ENCODE assay signal across 15 cellular contexts in the genomic region with DNA sequence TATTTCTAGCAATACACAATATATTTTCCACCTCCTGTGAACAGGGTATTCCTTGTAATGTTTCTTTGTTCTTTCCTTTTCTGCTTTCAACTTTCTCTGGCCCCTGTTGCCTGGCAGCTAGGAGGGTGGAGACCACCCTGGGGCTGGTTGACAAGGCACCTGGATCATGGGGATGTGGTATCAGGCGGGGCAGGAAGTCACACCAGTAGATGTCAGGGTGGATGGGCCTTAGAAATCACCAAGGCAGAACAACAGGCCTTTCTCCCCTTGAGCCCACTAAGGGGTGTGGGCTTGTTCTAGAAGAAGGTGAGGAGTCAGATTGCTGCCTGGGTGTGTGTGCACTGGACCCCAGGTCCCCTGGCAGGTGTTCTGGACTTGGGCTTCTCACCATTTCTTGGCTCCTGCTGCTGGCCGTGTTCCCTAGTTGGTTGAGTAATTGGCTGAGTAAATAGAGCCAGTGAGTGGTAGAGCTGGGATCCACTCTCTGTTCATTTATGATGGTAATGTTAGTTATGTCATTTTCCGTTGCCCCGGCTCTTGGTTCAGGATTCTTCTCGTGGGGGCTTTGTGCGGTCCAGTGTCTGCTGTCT. TPM values are rescaled to one million over a fixed set of nuclear protein-coding genes. Genes with fewer than 3 reads are reported as not detected.
A peak's percentile ranks its signal among the peaks of the same experiment; 100 is the strongest.
DNase-seq lines count a peak whose midpoint lies in the region; ATAC-seq, FAIRE-seq and TF ChIP-seq lines count a peak whose summit lies in the region.
"Had no signal": no experiment of that assay in that cellular context is flagged by ENCODE, and none has a peak within 500 bp of the region (broad histone marks: within the 10 kb centered on the region; RNA-seq: fewer than 3 reads in every experiment).

No MANE protein-coding gene starts in this region.

- no peak for DNase-seq in activated CD4-positive, alpha-beta memory T cell treated with anti-CD3 and anti-CD28 coated beads, Interleukin-2, amount 10 ng/mL, durations not matched to agents 7 days and 5 days
- no peak for DNase-seq in activated CD4-positive, alpha-beta memory T cell treated with anti-CD3 and anti-CD28 coated beads for 36 hours
- DNase-seq in COLO668 (lab: John Stamatoyannopoulos, UW; ENCODE audit: unreplicated experiment) (peak; percentile 7), T-cell (no peak), keratinocyte (ENCODE audit: low read depth, low spot score) (no peak), NCI-H226 (no peak)
- DNase-seq: DMS 273 treated with DMSO at 0.1 percent for 48 hours, NCI-H345 had no signal

- H3K4me3 Mint-ChIP-seq in activated CD4-positive, alpha-beta memory T cell treated with anti-CD3 and anti-CD28 coated beads, Interleukin-2, amount 10 ng/mL, durations not matched to agents 7 days and 5 days: peak overlapping the region; percentile 35
- no peak overlapping the region for H3K4me3 Mint-ChIP-seq in activated CD4-positive, alpha-beta memory T cell treated with anti-CD3 and anti-CD28 coated beads for 36 hours
- peak overlapping the region; percentile 39 to 93 (median 67) for H3K4me3 Mint-ChIP-seq in T-cell

- no peaks in the 10 kb centered on the region for H3K9me3 ChIP-seq in keratinocyte (ENCODE audit: control insufficient read depth, low read depth, low read length)
- H3K9me3 ChIP-seq: HAP-1, thoracic aorta had no signal

- intact Hi-C loops in activated CD4-positive, alpha-beta memory T cell treated with anti-CD3 and anti-CD28 coated beads for 36 hours (cut with micrococcal nuclease): loop anchor here (5.0 kb wide), 1 partner anchor 160 kb away; a partner anchor contains a TSS

- no peaks in the 10 kb centered on the region for H3K36me3 ChIP-seq in keratinocyte (ENCODE audit: control insufficient read depth in 2 of 2, extremely low read depth in 1 of 2, insufficient read depth in 2 of 2, low read length in 2 of 2)
- H3K36me3 ChIP-seq: HAP-1 had no signal

- H3K27ac ChIP-seq in keratinocyte (ENCODE audit: control insufficient read depth, insufficient read depth, low read length): no peak overlapping the region
- H3K27ac ChIP-seq: thoracic aorta had no signal

- peaks cover 51% of the 10 kb centered on the region for H3K4me1 Mint-ChIP-seq in activated CD4-positive, alpha-beta memory T cell treated with anti-CD3 and anti-CD28 coated beads, Interleukin-2, amount 10 ng/mL, durations not matched to agents 7 days and 5 days
- peaks cover 37% of the 10 kb centered on the region for H3K4me1 Mint-ChIP-seq in activated CD4-positive, alpha-beta memory T cell treated with anti-CD3 and anti-CD28 coated beads for 36 hours (ENCODE audit: low read depth)
- peaks cover 41 to 54% (median 47%) of the 10 kb centered on the region in 3 donors for H3K4me1 Mint-ChIP-seq in T-cell

- H3K27ac Mint-ChIP-seq in activated CD4-positive, alpha-beta memory T cell treated with anti-CD3 and anti-CD28 coated beads, Interleukin-2, amount 10 ng/mL, durations not matched to agents 7 days and 5 days: no peak overlapping the region
- no peak overlapping the region for H3K27ac Mint-ChIP-seq in activated CD4-positive, alpha-beta memory T cell treated with anti-CD3 and anti-CD28 coated beads for 36 hours
- H3K27ac Mint-ChIP-seq in T-cell: peak overlapping the region; percentile 75
- H3K27ac Mint-ChIP-seq: progenitor cell of endocrine pancreas had no signal

- ATAC-seq in T-cell (replicated peaks in 1 of 4) (no peak), GM18873 (IDR thresholded peaks at IDR 0.05; ENCODE audit: low FRiP score, unreplicated experiment) (no peak), HG02884 (IDR thresholded peaks at IDR 0.05; ENCODE audit: unreplicated experiment) (no peak)
- ATAC-seq: activated CD4-positive, CD25-positive, alpha-beta regulatory T cell treated with anti-CD3 and anti-CD28 coated beads, Interleukin-2, amount 50 U/mL, for 24 hours had no signal

- peaks cover 19% of the 10 kb centered on the region for H3K4me1 ChIP-seq in keratinocyte (ENCODE audit: control insufficient read depth, extremely low read depth, insufficient read depth, low read length)

- H3K79me2 ChIP-seq in keratinocyte (ENCODE audit: control insufficient read depth, insufficient read depth, low read length): no peaks in the 10 kb centered on the region

- FAIRE-seq in keratinocyte (lab: Jason Lieb, UNC): no peak
- FAIRE-seq: endometrium had no signal

- H3K9me1 ChIP-seq in keratinocyte (ENCODE audit: control insufficient read depth, extremely low read depth, insufficient read depth, low read length): no peaks in the 10 kb centered on the region

- peaks cover 9% of the 10 kb centered on the region for H3K36me3 Mint-ChIP-seq in activated CD4-positive, alpha-beta memory T cell treated with anti-CD3 and anti-CD28 coated beads, Interleukin-2, amount 10 ng/mL, durations not matched to agents 7 days and 5 days (ENCODE audit: low read depth)
- H3K36me3 Mint-ChIP-seq in activated CD4-positive, alpha-beta memory T cell treated with anti-CD3 and anti-CD28 coated beads for 36 hours: peaks cover 5% of the 10 kb centered on the region
- H3K36me3 Mint-ChIP-seq in T-cell: peaks cover 17% of the 10 kb centered on the region

- no peak for TF ChIP-seq CTCF in keratinocyte (optimal IDR thresholded peaks at IDR 0.05 in 1 of 3, IDR thresholded peaks at IDR 0.05 in 1 of 3, conservative IDR thresholded peaks at IDR 0.05 in 1 of 3; ENCODE audit: extremely low read depth in 1 of 3, insufficient read depth in 2 of 3, low read length in 3 of 3)

- no peak overlapping the region for H3K9ac ChIP-seq in keratinocyte (ENCODE audit: control insufficient read depth, extremely low read depth, insufficient read depth, low read length)

- H3K9me3 Mint-ChIP-seq in activated CD4-positive, alpha-beta memory T cell treated with anti-CD3 and anti-CD28 coated beads, Interleukin-2, amount 10 ng/mL, durations not matched to agents 7 days and 5 days: no peaks in the 10 kb centered on the region
- no peaks in the 10 kb centered on the region for H3K9me3 Mint-ChIP-seq in activated CD4-positive, alpha-beta memory T cell treated with anti-CD3 and anti-CD28 coated beads for 36 hours
- H3K9me3 Mint-ChIP-seq in T-cell: no peaks in the 10 kb centered on the region

- H2AFZ ChIP-seq in keratinocyte (ENCODE audit: control insufficient read depth, low read length): no peak overlapping the region

- dilution Hi-C loops in keratinocyte (cut with MboI; ENCODE audit: extremely low pct_ligation_motif_present, low sequenced_read_pairs): no loop called here

- H3K27me3 ChIP-seq in keratinocyte (ENCODE audit: control insufficient read depth, extremely low read depth, insufficient read depth, low read length): no peaks in the 10 kb centered on the region

- POLR2A ChIA-PET in activated CD4-positive, alpha-beta memory T cell treated with anti-CD3 and anti-CD28 coated beads, Interleukin-2, amount 10 ng/mL, durations not matched to agents 7 days and 5 days (lab: Charles Lee): no interaction called here
- POLR2A ChIA-PET in activated CD4-positive, alpha-beta memory T cell treated with anti-CD3 and anti-CD28 coated beads for 36 hours (lab: Charles Lee): no interaction called here
- POLR2A ChIA-PET in T-cell (lab: Charles Lee): no interaction called here

- no peak overlapping the region for H3K4me3 ChIP-seq in keratinocyte (ENCODE audit: control insufficient read depth in 2 of 3, extremely low read depth in 1 of 3, insufficient read depth in 2 of 3, low read depth in 1 of 3, low read length in 3 of 3)
- H3K4me3 ChIP-seq: HAP-1, thoracic aorta had no signal

- H3K27me3 Mint-ChIP-seq in activated CD4-positive, alpha-beta memory T cell treated with anti-CD3 and anti-CD28 coated beads, Interleukin-2, amount 10 ng/mL, durations not matched to agents 7 days and 5 days: no peaks in the 10 kb centered on the region
- no peaks in the 10 kb centered on the region for H3K27me3 Mint-ChIP-seq in activated CD4-positive, alpha-beta memory T cell treated with anti-CD3 and anti-CD28 coated beads for 36 hours
- H3K27me3 Mint-ChIP-seq in T-cell: no peaks in the 10 kb centered on the region

- no peaks in the 10 kb centered on the region for H4K20me1 ChIP-seq in keratinocyte (ENCODE audit: control insufficient read depth, extremely low read depth, insufficient read depth, low read length)

- CTCF ChIA-PET in activated CD4-positive, alpha-beta memory T cell treated with anti-CD3 and anti-CD28 coated beads, Interleukin-2, amount 10 ng/mL, durations not matched to agents 7 days and 5 days (lab: Charles Lee): interaction anchor here (4.3 kb wide), 1 partner anchor 25 kb away, joined by 48 read pairs; a partner anchor contains a TSS
- CTCF ChIA-PET in activated CD4-positive, alpha-beta memory T cell treated with anti-CD3 and anti-CD28 coated beads for 36 hours (lab: Charles Lee): interaction anchor here (0.7 kb wide), 1 partner anchor 25 kb away, joined by 3 read pairs; a partner anchor contains a TSS
- CTCF ChIA-PET in T-cell (lab: Charles Lee): no interaction called here

- peak overlapping the region; percentile 2 for H3K4me2 ChIP-seq in keratinocyte (ENCODE audit: control insufficient read depth, extremely low read depth, insufficient read depth, low read depth, low read length)

RNA-seq across cellular contexts. Expression of a gene that starts 24.9 kb away (rescaled TPM):
- 10 to 100 TPM; 14.4 to 15.8 TPM for total RNA-seq in activated CD4-positive, alpha-beta memory T cell treated with anti-CD3 and anti-CD28 coated beads, Interleukin-2, amount 10 ng/mL, durations not matched to agents 7 days and 5 days
- total RNA-seq in activated CD4-positive, alpha-beta memory T cell treated with anti-CD3 and anti-CD28 coated beads for 36 hours: 10 to 100 TPM; 15.5 to 17.1 TPM
- total RNA-seq in T-cell: 10 to 100 TPM; 31.1 to 49.4 (median 46.6) TPM
- polyA plus RNA-seq in keratinocyte: 4.2 to 6.0 TPM (median 5.0 TPM) in 3 replicates
- polyA plus RNA-seq in keratinocyte (2011; ENCODE audit: low read depth): 3.2 TPM
- polyA plus RNA-seq in keratinocyte (2011; cell fraction: cytosol; rRNA removed): 2.2 and 2.5 TPM in 2 replicates
- polyA plus RNA-seq in keratinocyte (2011; cell fraction: nucleus; rRNA removed): 17.2 and 24.1 TPM in 2 replicates
- polyA plus RNA-seq in keratinocyte (2012; ENCODE audit: low replicate concordance): 3.8 and 3.9 TPM in 2 replicates
- polyA minus RNA-seq in keratinocyte: 4.0 to 5.4 TPM (median 4.8 TPM) in 3 replicates
- 3.6 TPM for polyA minus RNA-seq in keratinocyte (2011; cell fraction: cytosol; rRNA and poly(A)+ RNA removed)
- polyA minus RNA-seq in keratinocyte (2011; cell fraction: nucleus; rRNA and poly(A)+ RNA removed): 6.8 and 8.3 TPM in 2 replicates

RNA-seq across cellular contexts. Expression of a gene that starts 47.5 kb away (rescaled TPM):
- 10 to 100 TPM; 13.5 to 14.5 TPM for total RNA-seq in activated CD4-positive, alpha-beta memory T cell treated with anti-CD3 and anti-CD28 coated beads, Interleukin-2, amount 10 ng/mL, durations not matched to agents 7 days and 5 days
- 10 to 100 TPM; 21.5 to 21.9 TPM for total RNA-seq in activated CD4-positive, alpha-beta memory T cell treated with anti-CD3 and anti-CD28 coated beads for 36 hours
- 10 to 100 TPM; 14.1 to 21.7 (median 19.6) TPM for total RNA-seq in T-cell
- 2.9 to 6.8 TPM (median 3.8 TPM) in 3 replicates for polyA plus RNA-seq in keratinocyte
- 9.8 TPM for polyA plus RNA-seq in keratinocyte (2011; ENCODE audit: low read depth)
- 2.8 and 3.5 TPM in 2 replicates for polyA plus RNA-seq in keratinocyte (2011; cell fraction: cytosol; rRNA removed)
- 11.0 and 11.2 TPM in 2 replicates for polyA plus RNA-seq in keratinocyte (2011; cell fraction: nucleus; rRNA removed)
- polyA plus RNA-seq in keratinocyte (2012; ENCODE audit: low replicate concordance): 6.3 and 13.2 TPM in 2 replicates
- polyA minus RNA-seq in keratinocyte: 3.0 to 4.8 TPM (median 3.7 TPM) in 3 replicates
- 4.4 TPM for polyA minus RNA-seq in keratinocyte (2011; cell fraction: cytosol; rRNA and poly(A)+ RNA removed)
- polyA minus RNA-seq in keratinocyte (2011; cell fraction: nucleus; rRNA and poly(A)+ RNA removed): 3.8 and 5.4 TPM in 2 replicates

Comparison
In these comparisons a context has a peak if more than half of its experiments do, and no peak if none do; other contexts are left out.
1. H3K27ac Mint-ChIP-seq: peak in T-cell (2 of 2); none in activated CD4-positive, alpha-beta memory T cell treated with anti-CD3 and anti-CD28 coated beads, Interleukin-2, amount 10 ng/mL, durations not matched to agents 7 days and 5 days (single experiment) and activated CD4-positive, alpha-beta memory T cell treated with anti-CD3 and anti-CD28 coated beads for 36 hours (single experiment).
2. CTCF ChIA-PET loops: an anchor here in activated CD4-positive, alpha-beta memory T cell treated with anti-CD3 and anti-CD28 coated beads, Interleukin-2, amount 10 ng/mL, durations not matched to agents 7 days and 5 days (4.3 kb wide) and activated CD4-positive, alpha-beta memory T cell treated with anti-CD3 and anti-CD28 coated beads for 36 hours (0.7 kb wide); none called in T-cell.